In the genomic region with DNA sequence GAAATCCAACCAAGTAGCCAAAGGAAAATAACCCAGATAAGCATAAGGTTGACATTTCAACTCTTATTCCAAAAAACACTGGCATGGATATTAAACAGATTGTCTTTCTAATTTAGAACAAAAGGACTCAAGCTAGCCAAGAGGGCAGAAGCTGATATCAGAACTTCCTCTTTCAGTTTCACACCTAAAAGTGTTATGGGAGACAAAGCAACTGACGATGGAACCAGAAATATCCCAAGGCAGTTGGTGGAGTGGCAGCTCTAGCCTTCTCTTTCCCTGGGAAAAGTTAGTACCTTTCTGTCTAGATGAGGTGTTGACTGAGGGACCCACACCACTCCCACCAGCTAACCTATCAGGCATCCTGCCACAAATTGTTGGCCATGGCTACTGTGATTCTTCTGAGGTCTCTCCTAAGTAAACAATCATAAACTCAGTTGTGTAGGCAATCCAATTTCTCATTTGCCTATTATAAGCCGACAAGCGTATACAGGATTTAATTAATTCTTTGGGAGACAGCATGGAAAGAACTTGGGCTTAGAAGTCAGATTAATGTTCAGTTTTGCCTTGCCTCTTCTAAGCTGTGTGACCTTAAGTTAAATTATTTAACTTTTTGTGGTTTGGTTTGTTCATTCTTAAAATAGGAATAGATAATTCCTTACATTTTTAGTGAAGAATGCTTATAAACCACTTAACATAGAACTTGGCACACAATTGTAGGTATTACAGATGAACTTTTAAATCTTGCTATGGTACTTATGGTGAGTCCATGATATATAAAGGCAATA, we compare ENCODE assay signal across 11 cellular contexts.
A peak's percentile ranks its signal among the peaks of the same experiment; 100 is the strongest.
DNase-seq lines count a peak whose midpoint lies in the region; ATAC-seq and TF ChIP-seq lines count a peak whose summit lies in the region.
"Had no signal": no experiment of that assay in that cellular context is flagged by ENCODE, and none has a peak within 500 bp of the region (broad histone marks: within the 10 kb centered on the region; RNA-seq: fewer than 3 reads in every experiment).

No MANE protein-coding gene starts in this region.

- H2BK5ac ChIP-seq in trophoblast cell (ENCODE audit: low read depth, low read length, poor library complexity): no peak overlapping the region

- CTCF ChIA-PET in OCI-LY7 (lab: Charles Lee; ENCODE audit: unreplicated experiment): no interaction called here

- peaks cover 64% of the 10 kb centered on the region for H3K4me1 ChIP-seq in OCI-LY7 (ENCODE audit: insufficient read depth, low read length, poor library complexity, severe bottlenecking)
- peaks cover 0 to 29% (median 22%) of the 10 kb centered on the region in 9 donors for H3K4me1 ChIP-seq in heart right ventricle
- no peaks in the 10 kb centered on the region for H3K4me1 ChIP-seq in trophoblast cell (ENCODE audit: control insufficient read depth in 1 of 2, insufficient read depth in 2 of 2, low read length in 2 of 2)

- H2AK5ac ChIP-seq in trophoblast cell (ENCODE audit: low read length): no peak overlapping the region

- no peaks in the 10 kb centered on the region for H3K36me3 ChIP-seq in OCI-LY7 (ENCODE audit: insufficient read depth, low read length)
- no peaks in the 10 kb centered on the region for H3K36me3 ChIP-seq in heart right ventricle
- H3K36me3 ChIP-seq in trophoblast cell (ENCODE audit: control insufficient read depth in 1 of 2, insufficient read depth in 2 of 2, low read length in 2 of 2): no peaks in the 10 kb centered on the region

- POLR2A ChIA-PET in OCI-LY7 (lab: Charles Lee): interaction anchor here (0.5 kb wide), 1 partner anchor 134 kb away, joined by 8 read pairs; no protein-coding TSS in a partner anchor

- no peaks in the 10 kb centered on the region for H3K79me2 ChIP-seq in OCI-LY7 (ENCODE audit: insufficient read depth, low read depth, low read length)
- H3K79me2 ChIP-seq in trophoblast cell (ENCODE audit: control insufficient read depth, insufficient read depth, low read length, poor library complexity): no peaks in the 10 kb centered on the region

- H3K14ac ChIP-seq in trophoblast cell (ENCODE audit: low read length): no peak overlapping the region

- H3K79me1 ChIP-seq in trophoblast cell (ENCODE audit: low read length): no peaks in the 10 kb centered on the region

- H3K27ac Mint-ChIP-seq in activated CD4-positive, alpha-beta T cell treated with anti-CD3 and anti-CD28 coated beads, Interleukin-2, amount 10 ng/mL, durations not matched to agents 24 days and 14 days: no peak overlapping the region
- H3K27ac Mint-ChIP-seq: activated CD8-positive, alpha-beta memory T cell treated with anti-CD3 and anti-CD28 coated beads, Interleukin-2, amount 10 ng/mL, durations not matched to agents 7 days and 5 days had no signal

- TF ChIP-seq CTCF in OCI-LY7 (conservative IDR thresholded peaks at IDR 0.05; ENCODE audit: low read length) (no peak), heart right ventricle (IDR thresholded peaks at IDR 0.05) (no peak)

- H2BK12ac ChIP-seq in trophoblast cell (ENCODE audit: low read length): no peak overlapping the region

- H3K4me1 Mint-ChIP-seq in activated CD4-positive, alpha-beta T cell treated with anti-CD3 and anti-CD28 coated beads, Interleukin-2, amount 10 ng/mL, durations not matched to agents 24 days and 14 days: no peaks in the 10 kb centered on the region
- H3K4me1 Mint-ChIP-seq: activated CD8-positive, alpha-beta memory T cell treated with anti-CD3 and anti-CD28 coated beads, Interleukin-2, amount 10 ng/mL, durations not matched to agents 7 days and 5 days had no signal

- H4K12ac ChIP-seq in trophoblast cell (ENCODE audit: low read depth, low read length): no peak overlapping the region

- no peak overlapping the region for H3K4me3 Mint-ChIP-seq in activated CD4-positive, alpha-beta T cell treated with anti-CD3 and anti-CD28 coated beads, Interleukin-2, amount 10 ng/mL, durations not matched to agents 24 days and 14 days
- H3K4me3 Mint-ChIP-seq: activated CD8-positive, alpha-beta memory T cell treated with anti-CD3 and anti-CD28 coated beads, Interleukin-2, amount 10 ng/mL, durations not matched to agents 7 days and 5 days had no signal

- no peaks in the 10 kb centered on the region for H4K20me1 ChIP-seq in OCI-LY7 (ENCODE audit: insufficient read depth, low read length)

- no peak overlapping the region for H2BK120ac ChIP-seq in trophoblast cell (ENCODE audit: insufficient read depth, low read length, poor library complexity)

- no peaks in the 10 kb centered on the region for H3K27me3 Mint-ChIP-seq in activated CD4-positive, alpha-beta T cell treated with anti-CD3 and anti-CD28 coated beads, Interleukin-2, amount 10 ng/mL, durations not matched to agents 24 days and 14 days
- H3K27me3 Mint-ChIP-seq: activated CD8-positive, alpha-beta memory T cell treated with anti-CD3 and anti-CD28 coated beads, Interleukin-2, amount 10 ng/mL, durations not matched to agents 7 days and 5 days had no signal

- no peaks in the 10 kb centered on the region for H3K9me3 Mint-ChIP-seq in activated CD4-positive, alpha-beta T cell treated with anti-CD3 and anti-CD28 coated beads, Interleukin-2, amount 10 ng/mL, durations not matched to agents 24 days and 14 days

- H3K27ac ChIP-seq in OCI-LY7 (ENCODE audit: low read depth, low read length, poor library complexity, severe bottlenecking): peak overlapping the region; percentile 17
- peak overlapping the region in 9 of 10 donors; percentile 11 to 69 (median 57) for H3K27ac ChIP-seq in heart right ventricle
- no peak overlapping the region for H3K27ac ChIP-seq in trophoblast cell (ENCODE audit: low read depth, low read length)

- H4K8ac ChIP-seq in trophoblast cell (ENCODE audit: low read depth, low read length): no peak overlapping the region

- no peak overlapping the region for H3K18ac ChIP-seq in trophoblast cell (ENCODE audit: low read length)

- H3K4ac ChIP-seq in trophoblast cell (ENCODE audit: low read depth, low read length): no peak overlapping the region

- H3K27me3 ChIP-seq in heart right ventricle (no peaks in the 10 kb centered on the region), trophoblast cell (ENCODE audit: insufficient read depth, low read length) (no peaks in the 10 kb centered on the region)

- 16 to 25% methylated on average over 3 of the region's 3 CpGs for WGBS in heart right ventricle, 2 donors
- WGBS in trophoblast cell (ENCODE audit: extremely low coverage, insufficient coverage, insufficient read length): no CpG with 5 or more reads among the region's 3 CpGs

- intact Hi-C loops in OCI-LY7 (cut with micrococcal nuclease; ENCODE audit: unreplicated experiment): no loop called here
- intact Hi-C loops in heart right ventricle (cut with DNase I): loop anchor here in 3 of 10 donors (2.0 to 10.0 kb wide), 3 partner anchors 72 to 76 kb away; no protein-coding TSS in a partner anchor
- intact Hi-C loops in activated CD4-positive, alpha-beta T cell treated with anti-CD3 and anti-CD28 coated beads, Interleukin-2, amount 10 ng/mL, durations not matched to agents 24 days and 14 days (cut with micrococcal nuclease): no loop called here

- H3K4me3 ChIP-seq in OCI-LY7 (ENCODE audit: low read depth, low read length, poor library complexity, severe bottlenecking) (no peak overlapping the region), heart right ventricle (no peak overlapping the region), trophoblast cell (ENCODE audit: low read depth, low read length) (no peak overlapping the region)

- no peaks in the 10 kb centered on the region for H3K9me2 ChIP-seq in OCI-LY7 (ENCODE audit: insufficient read depth, low read length)

- H3K23ac ChIP-seq in trophoblast cell (ENCODE audit: low read length): no peak overlapping the region

- no peak overlapping the region for H4K91ac ChIP-seq in trophoblast cell (ENCODE audit: low read depth, low read length)

- H2AFZ ChIP-seq in OCI-LY7 (ENCODE audit: low read length): peak overlapping the region; percentile 77
- no peak overlapping the region for H2AFZ ChIP-seq in trophoblast cell (ENCODE audit: insufficient read depth, low read length, poor library complexity)

- H3K9ac ChIP-seq in trophoblast cell (ENCODE audit: low read length): no peak overlapping the region

- H3K9me3 ChIP-seq in OCI-LY7 (ENCODE audit: low read length) (no peaks in the 10 kb centered on the region), heart right ventricle (no peaks in the 10 kb centered on the region), trophoblast cell (ENCODE audit: insufficient read depth, low read depth, low read length) (no peaks in the 10 kb centered on the region)

- H3K36me3 Mint-ChIP-seq in activated CD4-positive, alpha-beta T cell treated with anti-CD3 and anti-CD28 coated beads, Interleukin-2, amount 10 ng/mL, durations not matched to agents 24 days and 14 days (ENCODE audit: low read depth): no peaks in the 10 kb centered on the region
- H3K36me3 Mint-ChIP-seq: activated CD8-positive, alpha-beta memory T cell treated with anti-CD3 and anti-CD28 coated beads, Interleukin-2, amount 10 ng/mL, durations not matched to agents 7 days and 5 days had no signal

- peak; percentile 5 for DNase-seq in CD1c-positive myeloid dendritic cell (ENCODE audit: extremely low spot score)
- DNase-seq in HCEC 1CT: peak; percentile 60
- DNase-seq in OCI-LY7 (ENCODE audit: low spot score): peak; percentile 57
- DNase-seq in heart right ventricle: peak in 1 of 2 donors; percentile 41
- DNase-seq in activated CD4-positive, alpha-beta T cell treated with anti-CD3 and anti-CD28 coated beads, Interleukin-2, amount 10 ng/mL, durations not matched to agents 24 days and 14 days: no peak
- DNase-seq in stimulated activated CD4-positive, alpha-beta T cell treated with anti-CD3 and anti-CD28 coated beads, Interleukin-4, amount 100 ng/mL, for 1 hour: no peak
- no peak for DNase-seq in trophoblast cell
- no peak for DNase-seq in AML-193 (lab: John Stamatoyannopoulos, UW)
- DNase-seq: activated CD8-positive, alpha-beta memory T cell treated with anti-CD3 and anti-CD28 coated beads, Interleukin-2, amount 10 ng/mL, durations not matched to agents 7 days and 5 days; stimulated activated CD4-positive, alpha-beta T cell treated with anti-CD3 and anti-CD28 coated beads, Interleukin-2, amount 100 ng/mL, for 48 hours had no signal

- no TSS peak for BruUV-seq in OCI-LY7 (replicated peaks; lab: Mats Ljungman, UMichigan)

- ATAC-seq in heart right ventricle: peak; percentile 81 to 98 (median 92)
- ATAC-seq: activated CD8-positive, alpha-beta memory T cell treated with anti-CD3 and anti-CD28 coated beads, Interleukin-2, amount 10 ng/mL, durations not matched to agents 7 days and 5 days; left lobe of liver had no signal

- H3K4me2 ChIP-seq in OCI-LY7 (ENCODE audit: low read length) (peak overlapping the region; percentile 68), trophoblast cell (ENCODE audit: low read length) (no peak overlapping the region)

Comparison
In these comparisons a context has a peak if more than half of its experiments do, and no peak if none do; other contexts are left out.
1. DNase-seq: peak in CD1c-positive myeloid dendritic cell (single experiment), HCEC 1CT (single experiment) and OCI-LY7 (single experiment); none in activated CD4-positive, alpha-beta T cell treated with anti-CD3 and anti-CD28 coated beads, Interleukin-2, amount 10 ng/mL, durations not matched to agents 24 days and 14 days (single experiment), stimulated activated CD4-positive, alpha-beta T cell treated with anti-CD3 and anti-CD28 coated beads, Interleukin-4, amount 100 ng/mL, for 1 hour (single experiment), trophoblast cell (0 of 2) and AML-193 (0 of 2).